In genomic region chr1:181033799-181034391, GRCh38 we compare ENCODE assay signal across 9 cellular contexts. TPM values are rescaled to one million over a fixed set of nuclear protein-coding genes. Genes with fewer than 3 reads are reported as not detected.
DNase-seq lines count a peak whose midpoint lies in the region; ATAC-seq and TF ChIP-seq lines count a peak whose summit lies in the region.
"Had no signal": no experiment of that assay in that cellular context is flagged by ENCODE, and none has a peak within 500 bp of the region (broad histone marks: within the 10 kb centered on the region; RNA-seq: fewer than 3 reads in every experiment).

TSS of gene MR1 (plus strand) at chr1:181033983. CDS start at chr1:181034008, 25 bp downstream.

- DNase-seq in CMK (ENCODE audit: low read depth) (peak; percentile 68), NCI-H460 (ENCODE audit: extremely low read depth, low read depth) (peak; percentile 91), fibroblast of mammary gland (ENCODE audit: low read depth) (peak; percentile 90), neuronal stem cell (ENCODE audit: low spot score) (no peak), NCI-H2171 (lab: John Stamatoyannopoulos, UW) (no peak)
- peak; percentile 71 for DNase-seq in activated CD8-positive, alpha-beta T cell treated with anti-CD3 and anti-CD28 coated beads, Interleukin-2, amount 10 ng/mL, durations not matched to agents 7 days and 5 days

- H2BK120ac ChIP-seq in neuronal stem cell (ENCODE audit: low read depth, low read length) = no peak within 1 kb of the TSS

- peaks cover 25% of the 10 kb centered on the region for H3K36me3 Mint-ChIP-seq in activated CD8-positive, alpha-beta T cell treated with anti-CD3 and anti-CD28 coated beads, Interleukin-2, amount 10 ng/mL, durations not matched to agents 7 days and 5 days (ENCODE audit: low read depth)

- no peak within 1 kb of the TSS for H3K18ac ChIP-seq in neuronal stem cell (ENCODE audit: low read length)

- ATAC-seq in GM18870 (IDR thresholded peaks at IDR 0.05; ENCODE audit: unreplicated experiment) = peak; percentile 91
- peak; percentile 95 for ATAC-seq in HG03045 (IDR thresholded peaks at IDR 0.05; ENCODE audit: unreplicated experiment)
- ATAC-seq in activated CD8-positive, alpha-beta T cell treated with anti-CD3 and anti-CD28 coated beads, Interleukin-2, amount 10 ng/mL, durations not matched to agents 7 days and 5 days = peak; percentile 97

- peak within 1 kb of the TSS; percentile 41 for H3K4me3 ChIP-seq in fibroblast of mammary gland (ENCODE audit: control insufficient read depth, low read depth, low read length)
- no peak within 1 kb of the TSS for H3K4me3 ChIP-seq in neuronal stem cell (ENCODE audit: low read length in 2 of 2)

- WGBS in neuronal stem cell (ENCODE audit: extremely low coverage in 2 of 2, insufficient read length in 2 of 2, insufficient replicate concordance in 1 of 2), 2 donors = no CpG with 5 or more reads among the region's 9 CpGs

- H3K4ac ChIP-seq in neuronal stem cell (ENCODE audit: low read length) = no peak within 1 kb of the TSS

- no peak within 1 kb of the TSS for H4K8ac ChIP-seq in neuronal stem cell (ENCODE audit: low read depth, low read length)

- H3K4me1 Mint-ChIP-seq in activated CD8-positive, alpha-beta T cell treated with anti-CD3 and anti-CD28 coated beads, Interleukin-2, amount 10 ng/mL, durations not matched to agents 7 days and 5 days (ENCODE audit: low read depth) = peaks cover 55% of the 10 kb centered on the region
- H3K4me1 Mint-ChIP-seq: neural crest cell had no signal

- POLR2A ChIA-PET in activated CD8-positive, alpha-beta T cell treated with anti-CD3 and anti-CD28 coated beads, Interleukin-2, amount 10 ng/mL, durations not matched to agents 7 days and 5 days (lab: Charles Lee) = interaction anchor here (0.6 to 3.8 kb wide), 15 partner anchors 9 to 1266 kb away, joined by 3 to 52 read pairs (median 5); partner anchors contain the start of genes IER5 and STX6

- H3K9me3 ChIP-seq in neuronal stem cell (replicated peaks in 1 of 2; ENCODE audit: control insufficient read depth in 2 of 2, insufficient read depth in 1 of 2, low read depth in 1 of 2, low read length in 2 of 2) = no peaks in the 10 kb centered on the region

- TF ChIP-seq CTCF in fibroblast of mammary gland (conservative IDR thresholded peaks at IDR 0.05; ENCODE audit: control insufficient read depth, insufficient read depth, low read depth, low read length) = no peak

- H3K9ac ChIP-seq in neuronal stem cell (ENCODE audit: low read depth, low read length, poor library complexity) = no peak within 1 kb of the TSS

- no peaks in the 10 kb centered on the region for H3K36me3 ChIP-seq in neuronal stem cell (replicated peaks in 1 of 2; ENCODE audit: control insufficient read depth in 2 of 2, insufficient read depth in 2 of 2, low read length in 2 of 2)

- peak within 1 kb of the TSS; percentile 76 for H2AFZ ChIP-seq in neuronal stem cell (ENCODE audit: low read length)

- no peaks in the 10 kb centered on the region for H3K9me3 Mint-ChIP-seq in activated CD8-positive, alpha-beta T cell treated with anti-CD3 and anti-CD28 coated beads, Interleukin-2, amount 10 ng/mL, durations not matched to agents 7 days and 5 days (ENCODE audit: insufficient read depth)
- H3K9me3 Mint-ChIP-seq: neural crest cell had no signal

- H2BK15ac ChIP-seq in neuronal stem cell (ENCODE audit: low read length) = no peak within 1 kb of the TSS

- H3K23ac ChIP-seq in neuronal stem cell (ENCODE audit: low read depth, low read length, poor library complexity) = no peak within 1 kb of the TSS

- peak within 1 kb of the TSS; percentile 97 for H3K4me3 Mint-ChIP-seq in activated CD8-positive, alpha-beta T cell treated with anti-CD3 and anti-CD28 coated beads, Interleukin-2, amount 10 ng/mL, durations not matched to agents 7 days and 5 days
- H3K4me3 Mint-ChIP-seq: neural crest cell had no signal

- H3K27me3 ChIP-seq in neuronal stem cell (ENCODE audit: control insufficient read depth in 3 of 3, insufficient read depth in 3 of 3, low read depth in 1 of 3, low read length in 3 of 3) = no peaks in the 10 kb centered on the region

- no peaks in the 10 kb centered on the region for H3K27me3 Mint-ChIP-seq in activated CD8-positive, alpha-beta T cell treated with anti-CD3 and anti-CD28 coated beads, Interleukin-2, amount 10 ng/mL, durations not matched to agents 7 days and 5 days (ENCODE audit: low read depth)

- H3K27ac ChIP-seq in neuronal stem cell (replicated peaks; ENCODE audit: low read length) = no peak within 1 kb of the TSS

- H3K27ac Mint-ChIP-seq in activated CD8-positive, alpha-beta T cell treated with anti-CD3 and anti-CD28 coated beads, Interleukin-2, amount 10 ng/mL, durations not matched to agents 7 days and 5 days = peak within 1 kb of the TSS; percentile 97

- no peak within 1 kb of the TSS for H3K14ac ChIP-seq in neuronal stem cell (ENCODE audit: low read length)

- CTCF ChIA-PET in activated CD8-positive, alpha-beta T cell treated with anti-CD3 and anti-CD28 coated beads, Interleukin-2, amount 10 ng/mL, durations not matched to agents 7 days and 5 days (lab: Charles Lee) = interaction anchor here (1.1 to 13.3 kb wide), 9 partner anchors 9 to 152 kb away, joined by 3 to 206 read pairs (median 6); no protein-coding TSS in a partner anchor

- no peak within 1 kb of the TSS for H2BK12ac ChIP-seq in neuronal stem cell (ENCODE audit: low read length)

- H2AK5ac ChIP-seq in neuronal stem cell (ENCODE audit: low read depth, low read length) = no peak within 1 kb of the TSS

- H2BK5ac ChIP-seq in neuronal stem cell (ENCODE audit: low read length) = no peak within 1 kb of the TSS

- H4K91ac ChIP-seq in neuronal stem cell (ENCODE audit: low read depth, low read length, poor library complexity) = no peak within 1 kb of the TSS

- no peaks in the 10 kb centered on the region for H3K79me1 ChIP-seq in neuronal stem cell (ENCODE audit: low read depth, low read length)

- H3K4me1 ChIP-seq in neuronal stem cell (ENCODE audit: control insufficient read depth in 2 of 2, insufficient read depth in 1 of 2, low read depth in 1 of 2, low read length in 2 of 2) = peaks cover 0 to 2% of the 10 kb centered on the region in 2 donors

- no peak within 1 kb of the TSS for H3K4me2 ChIP-seq in neuronal stem cell (ENCODE audit: insufficient read depth, low read length, poor library complexity, severe bottlenecking)

RNA-seq across cellular contexts. Expression of gene MR1, which starts in this region (rescaled TPM):
- 10.0 and 11.5 TPM in 2 replicates for total RNA-seq in NCI-H460 (2014; rRNA removed; shearing (Covaris generic))
- 2.3 and 10.4 TPM in 2 replicates for polyA plus RNA-seq in NCI-H460 (2014; cell fraction: nucleus; rRNA removed)
- total RNA-seq in activated CD8-positive, alpha-beta T cell treated with anti-CD3 and anti-CD28 coated beads, Interleukin-2, amount 10 ng/mL, durations not matched to agents 7 days and 5 days = 10 to 100 TPM; 27.9 to 29.3 TPM
- 0.10 TPM for polyA plus RNA-seq in neuronal stem cell (2013, experiment 1 of 2)
- 0.06 TPM for polyA plus RNA-seq in neuronal stem cell (2013, experiment 2 of 2)

Comparison
In these comparisons a context has a peak if more than half of its experiments do, and no peak if none do; other contexts are left out.
1. DNase-seq: peak in CMK (single experiment), NCI-H460 (single experiment), activated CD8-positive, alpha-beta T cell treated with anti-CD3 and anti-CD28 coated beads, Interleukin-2, amount 10 ng/mL, durations not matched to agents 7 days and 5 days (single experiment) and fibroblast of mammary gland (single experiment); none in neuronal stem cell (single experiment) and NCI-H2171 (single experiment).
2. Peak in every context shown above with its lines, with median percentiles within 50 percentile points of each other: ATAC-seq.